Comparison of ENCODE assay signal across 1 cellular context in genomic region chr3:17473761-17474160, GRCh38.
TF ChIP-seq lines count a peak whose summit lies in the region.

No MANE protein-coding gene starts in this region.

TF ChIP-seq in endothelial cell of umbilical vein, 7 proteins besides CTCF, POLR2A, EP300 and RAD21 (continued from another document):
- TF ChIP-seq POLR2AphosphoS5 (IDR thresholded peaks at IDR 0.05; ENCODE audit: insufficient read depth, low read depth, low read length): no peak
